ENCODE assay signal across 9 cellular contexts in the genomic region with DNA sequence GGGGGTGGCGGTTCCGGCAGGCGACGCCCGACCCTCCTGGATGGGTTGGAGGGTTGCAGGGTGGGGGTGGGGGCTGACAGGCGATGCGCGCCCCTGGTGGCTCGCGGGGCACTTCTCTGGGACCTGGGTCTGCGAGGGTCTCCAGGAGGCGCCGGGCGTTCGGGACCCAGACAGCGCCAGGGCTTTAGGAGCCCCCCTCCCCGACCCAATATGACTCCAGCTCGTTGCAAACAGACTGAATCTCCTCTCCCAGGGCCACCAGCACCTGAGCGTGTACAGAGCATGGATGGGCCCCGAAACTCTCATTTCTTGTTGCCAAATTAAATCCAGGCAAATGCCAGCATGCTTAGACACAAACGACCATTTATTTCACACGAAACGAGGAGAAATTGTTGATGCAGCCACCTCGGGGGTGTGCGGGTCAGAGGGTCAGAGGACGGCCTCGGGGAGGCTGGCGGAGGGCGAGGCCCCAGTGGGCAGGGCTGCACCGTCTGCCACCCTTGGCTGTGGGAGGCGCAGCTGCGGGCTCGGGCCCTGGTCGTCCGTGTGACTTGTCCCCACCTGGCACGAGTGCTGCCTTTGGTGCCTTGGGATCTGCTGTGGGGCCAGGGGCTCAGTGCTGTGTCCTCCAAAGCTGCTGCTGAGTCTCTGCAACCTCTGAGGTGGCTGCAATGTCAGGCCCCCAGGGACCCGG. TPM values are rescaled to one million over a fixed set of nuclear protein-coding genes. Genes with fewer than 3 reads are reported as not detected.
DNase-seq lines count a peak whose midpoint lies in the region; ATAC-seq and TF ChIP-seq lines count a peak whose summit lies in the region.
"Had no signal": no experiment of that assay in that cellular context is flagged by ENCODE, and none has a peak within 500 bp of the region (broad histone marks: within the 10 kb centered on the region; RNA-seq: fewer than 3 reads in every experiment).

No MANE protein-coding gene starts in this region.

- TF ChIP-seq CTCF in fibroblast of the aortic adventitia (IDR thresholded peaks at IDR 0.05; ENCODE audit: insufficient read depth, low read length): peak; percentile 43

- no peak overlapping the region for H3K4me3 Mint-ChIP-seq in stimulated activated effector memory CD8-positive, alpha-beta T cell treated with anti-CD3 and anti-CD28 coated beads, Interleukin-12 subunit alpha, Interleukin-12 subunit beta, amount 100 ng/mL, for 72 hours

- H3K36me3 Mint-ChIP-seq in stimulated activated effector memory CD8-positive, alpha-beta T cell treated with anti-CD3 and anti-CD28 coated beads, Interleukin-12 subunit alpha, Interleukin-12 subunit beta, amount 100 ng/mL, for 72 hours: peaks cover 13% of the 10 kb centered on the region

- no peak overlapping the region for H3K4me3 ChIP-seq in fibroblast of the aortic adventitia (ENCODE audit: low read depth, low read length)

- H3K4me1 Mint-ChIP-seq in stimulated activated effector memory CD8-positive, alpha-beta T cell treated with anti-CD3 and anti-CD28 coated beads, Interleukin-12 subunit alpha, Interleukin-12 subunit beta, amount 100 ng/mL, for 72 hours: peaks cover 21% of the 10 kb centered on the region

- H3K9me3 Mint-ChIP-seq in stimulated activated effector memory CD8-positive, alpha-beta T cell treated with anti-CD3 and anti-CD28 coated beads, Interleukin-12 subunit alpha, Interleukin-12 subunit beta, amount 100 ng/mL, for 72 hours: no peaks in the 10 kb centered on the region

- DNase-seq in activated effector memory CD4-positive, alpha-beta T cell treated with anti-CD3 and anti-CD28 coated beads, Interleukin-2, amount 50 U/mL, for 16 hours: peak; percentile 73
- DNase-seq in activated effector memory CD4-positive, alpha-beta T cell treated with Interleukin-2 at 50 U/mL for 16 hours: no peak
- no peak for DNase-seq in fibroblast of the aortic adventitia (ENCODE audit: low read depth)
- DNase-seq in stimulated activated CD4-positive, alpha-beta T cell treated with anti-CD3 and anti-CD28 coated beads, Interleukin-4, amount 100 ng/mL, for 24 hours: peak; percentile 20
- no peak for DNase-seq in stimulated activated effector memory CD8-positive, alpha-beta T cell treated with anti-CD3 and anti-CD28 coated beads, Interleukin-12 subunit alpha, Interleukin-12 subunit beta, amount 100 ng/mL, for 72 hours (ENCODE audit: low spot score in 2 of 2)

- no peak overlapping the region for H3K27ac Mint-ChIP-seq in stimulated activated effector memory CD8-positive, alpha-beta T cell treated with anti-CD3 and anti-CD28 coated beads, Interleukin-12 subunit alpha, Interleukin-12 subunit beta, amount 100 ng/mL, for 72 hours

- ATAC-seq in SK-N-SH treated with all-trans-retinoic acid at 6 μM for 48 hours: peak; percentile 60
- ATAC-seq in HG03196 (IDR thresholded peaks at IDR 0.05; ENCODE audit: unreplicated experiment): no peak
- no peak for ATAC-seq in HG03442 (IDR thresholded peaks at IDR 0.05; ENCODE audit: unreplicated experiment)
- ATAC-seq in stimulated activated effector memory CD8-positive, alpha-beta T cell treated with anti-CD3 and anti-CD28 coated beads, Interleukin-12 subunit alpha, Interleukin-12 subunit beta, amount 100 ng/mL, for 72 hours: no peak

TF ChIP-seq in SK-N-SH treated with all-trans-retinoic acid at 6 μM for 48 hours, 23 proteins besides CTCF, POLR2A, EP300 and RAD21:
- TF ChIP-seq OSR1 (CRISPR knock-in tag; IDR thresholded peaks at IDR 0.05): no peak
- TF ChIP-seq, protein P1, sequence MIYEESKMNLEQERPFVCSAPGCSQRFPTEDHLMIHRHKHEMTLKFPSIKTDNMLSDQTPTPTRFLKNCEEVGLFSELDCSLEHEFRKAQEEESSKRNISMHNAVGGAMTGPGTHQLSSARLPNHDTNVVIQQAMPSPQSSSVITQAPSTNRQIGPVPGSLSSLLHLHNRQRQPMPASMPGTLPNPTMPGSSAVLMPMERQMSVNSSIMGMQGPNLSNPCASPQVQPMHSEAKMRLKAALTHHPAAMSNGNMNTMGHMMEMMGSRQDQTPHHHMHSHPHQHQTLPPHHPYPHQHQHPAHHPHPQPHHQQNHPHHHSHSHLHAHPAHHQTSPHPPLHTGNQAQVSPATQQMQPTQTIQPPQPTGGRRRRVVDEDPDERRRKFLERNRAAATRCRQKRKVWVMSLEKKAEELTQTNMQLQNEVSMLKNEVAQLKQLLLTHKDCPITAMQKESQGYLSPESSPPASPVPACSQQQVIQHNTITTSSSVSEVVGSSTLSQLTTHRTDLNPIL (CRISPR knock-in tag; IDR thresholded peaks at IDR 0.05; ENCODE audit: low read depth): no peak

RNA-seq across cellular contexts. Expression of gene GATA5, which starts 20.9 kb away (rescaled TPM):
- 0.08 TPM in 1 of 2 replicates, not detected in the other for total RNA-seq in fibroblast of the aortic adventitia (ENCODE audit: low replicate concordance)
- total RNA-seq: myocyte had no signal

Comparison
In these comparisons a context has a peak if more than half of its experiments do, and no peak if none do; other contexts are left out.
1. DNase-seq: peak in activated effector memory CD4-positive, alpha-beta T cell treated with anti-CD3 and anti-CD28 coated beads, Interleukin-2, amount 50 U/mL, for 16 hours (single experiment) and stimulated activated CD4-positive, alpha-beta T cell treated with anti-CD3 and anti-CD28 coated beads, Interleukin-4, amount 100 ng/mL, for 24 hours (single experiment); none in activated effector memory CD4-positive, alpha-beta T cell treated with Interleukin-2 at 50 U/mL for 16 hours (single experiment), fibroblast of the aortic adventitia (single experiment) and stimulated activated effector memory CD8-positive, alpha-beta T cell treated with anti-CD3 and anti-CD28 coated beads, Interleukin-12 subunit alpha, Interleukin-12 subunit beta, amount 100 ng/mL, for 72 hours (0 of 2).